ENCODE assay signal across 19 cellular contexts in the genomic region with DNA sequence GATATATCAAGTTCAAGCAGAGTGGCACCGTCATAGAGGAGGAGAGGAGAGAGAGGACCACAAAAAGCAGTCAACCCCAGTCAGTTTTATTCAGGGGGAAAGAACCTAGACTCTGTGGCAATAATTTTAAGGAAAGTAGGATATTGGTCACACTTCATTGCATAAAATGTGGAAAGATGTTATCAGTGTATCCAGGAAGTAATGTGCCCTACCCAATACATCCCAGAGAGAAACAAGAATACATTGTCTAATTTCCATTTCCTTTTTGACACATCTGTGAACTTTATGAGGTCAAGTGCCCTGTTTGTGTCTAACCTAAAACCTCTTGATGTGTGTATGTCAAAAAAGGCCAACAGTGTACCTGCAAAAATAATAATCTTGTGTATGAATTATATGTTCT.
DNase-seq lines count a peak whose midpoint lies in the region; TF ChIP-seq lines count a peak whose summit lies in the region.
"Had no signal": no experiment of that assay in that cellular context is flagged by ENCODE, and none has a peak within 500 bp of the region (broad histone marks: within the 10 kb centered on the region; RNA-seq: fewer than 3 reads in every experiment).

No MANE protein-coding gene starts in this region.

- CTCF ChIA-PET in activated naive CD4-positive, alpha-beta T cell treated with anti-CD3 and anti-CD28 coated beads for 36 hours (lab: Charles Lee), result no interaction called here
- CTCF ChIA-PET in Calu3 (lab: Charles Lee), result no interaction called here
- CTCF ChIA-PET in CD4-positive, alpha-beta memory T cell (lab: Charles Lee; ENCODE audit: partially characterized antibody), result no interaction called here

- peaks cover 6% of the 10 kb centered on the region for H3K9me3 Mint-ChIP-seq in activated naive CD4-positive, alpha-beta T cell treated with anti-CD3 and anti-CD28 coated beads for 36 hours
- H3K9me3 Mint-ChIP-seq in Calu3 (ENCODE audit: low read depth, unreplicated experiment), result peaks cover 5% of the 10 kb centered on the region
- H3K9me3 Mint-ChIP-seq in CD4-positive, alpha-beta memory T cell, result peaks cover 2 to 21% (median 6%) of the 10 kb centered on the region in 8 donors

- no peaks in the 10 kb centered on the region for H3K4me1 ChIP-seq in CD4-positive, alpha-beta memory T cell (ENCODE audit: insufficient read depth, low read length)
- H3K4me1 ChIP-seq: BLaER1 had no signal

- no peaks in the 10 kb centered on the region for H3K4me1 Mint-ChIP-seq in activated naive CD4-positive, alpha-beta T cell treated with anti-CD3 and anti-CD28 coated beads for 36 hours (ENCODE audit: low read depth)
- peaks cover 9% of the 10 kb centered on the region for H3K4me1 Mint-ChIP-seq in Calu3 (ENCODE audit: low read depth, unreplicated experiment)
- H3K4me1 Mint-ChIP-seq in CD4-positive, alpha-beta memory T cell, result no peaks in the 10 kb centered on the region
- H3K4me1 Mint-ChIP-seq: B cell; CD4-positive, CD25-positive, alpha-beta regulatory T cell; CD8-positive, alpha-beta memory T cell had no signal

- no peaks in the 10 kb centered on the region for H3K27me3 Mint-ChIP-seq in activated naive CD4-positive, alpha-beta T cell treated with anti-CD3 and anti-CD28 coated beads for 36 hours (ENCODE audit: low read depth)
- no peaks in the 10 kb centered on the region for H3K27me3 Mint-ChIP-seq in Calu3 (ENCODE audit: unreplicated experiment)
- no peaks in the 10 kb centered on the region for H3K27me3 Mint-ChIP-seq in CD4-positive, alpha-beta memory T cell
- H3K27me3 Mint-ChIP-seq: B cell; CD4-positive, CD25-positive, alpha-beta regulatory T cell; CD8-positive, alpha-beta memory T cell had no signal

- BruUV-seq in Calu3 (replicated peaks; lab: Mats Ljungman, UMichigan), result no TSS peak

- no peaks in the 10 kb centered on the region for H3K9me3 ChIP-seq in CD4-positive, alpha-beta memory T cell (ENCODE audit: control insufficient read depth in 1 of 2, low read length in 2 of 2)

- intact Hi-C loops in activated naive CD4-positive, alpha-beta T cell treated with anti-CD3 and anti-CD28 coated beads for 36 hours (cut with micrococcal nuclease), result no loop called here
- intact Hi-C loops in Calu3 (cut with micrococcal nuclease; ENCODE audit: unreplicated experiment), result no loop called here
- intact Hi-C loops in CD4-positive, alpha-beta memory T cell (cut with micrococcal nuclease), result no loop called here

- no peak for TF ChIP-seq CTCF in fibroblast of pulmonary artery (IDR thresholded peaks at IDR 0.05; ENCODE audit: low read length, missing control alignments)
- no peak for TF ChIP-seq CTCF in Calu3 (IDR thresholded peaks at IDR 0.05; ENCODE audit: unreplicated experiment)

- H3K27ac ChIP-seq in CD4-positive, alpha-beta memory T cell (ENCODE audit: low read depth, low read length), result no peak overlapping the region
- H3K27ac ChIP-seq: 22Rv1, BLaER1, C4-2B had no signal

- POLR2A ChIA-PET in CD4-positive, alpha-beta memory T cell (lab: Charles Lee; ENCODE audit: partially characterized antibody), result no interaction called here

- no peaks in the 10 kb centered on the region for H3K27me3 ChIP-seq in CD4-positive, alpha-beta memory T cell (ENCODE audit: insufficient read depth, low read length)
- H3K27me3 ChIP-seq: BLaER1 had no signal

- DNase-seq in activated naive CD4-positive, alpha-beta T cell treated with anti-CD3 and anti-CD28 coated beads for 36 hours, result no peak
- no peak for DNase-seq in activated naive CD4-positive, alpha-beta T cell (lab: John Stamatoyannopoulos, UW)
- DNase-seq in dermis blood vessel endothelial cell, result peak; percentile 2
- peak; percentile 14 for DNase-seq in fibroblast of pulmonary artery (ENCODE audit: low read depth)
- no peak for DNase-seq in NCI-H526 treated with DMSO at 0.1 percent for 48 hours (lab: John Stamatoyannopoulos, UW)
- DNase-seq in Calu3, result no peak
- no peak for DNase-seq in CD4-positive, alpha-beta memory T cell
- DNase-seq: CD4-positive, CD25-positive, alpha-beta regulatory T cell; CD8-positive, alpha-beta memory T cell; DMS 273 treated with DMSO at 0.1 percent for 48 hours; DMS79; EL; GF-D8; H9 had no signal

- no peaks in the 10 kb centered on the region for H3K36me3 Mint-ChIP-seq in activated naive CD4-positive, alpha-beta T cell treated with anti-CD3 and anti-CD28 coated beads for 36 hours (ENCODE audit: low read depth)
- H3K36me3 Mint-ChIP-seq in Calu3 (ENCODE audit: insufficient read depth, unreplicated experiment), result no peaks in the 10 kb centered on the region
- no peaks in the 10 kb centered on the region for H3K36me3 Mint-ChIP-seq in CD4-positive, alpha-beta memory T cell
- H3K36me3 Mint-ChIP-seq: CD4-positive, CD25-positive, alpha-beta regulatory T cell; CD8-positive, alpha-beta memory T cell had no signal

- H3K4me3 ChIP-seq in fibroblast of pulmonary artery (replicated peaks; ENCODE audit: low read depth, low read length), result no peak overlapping the region
- H3K4me3 ChIP-seq in CD4-positive, alpha-beta memory T cell (ENCODE audit: low read length in 2 of 2), result no peak overlapping the region
- H3K4me3 ChIP-seq: BLaER1, GM23338 had no signal

- no peak overlapping the region for H3K4me3 Mint-ChIP-seq in activated naive CD4-positive, alpha-beta T cell treated with anti-CD3 and anti-CD28 coated beads for 36 hours
- H3K4me3 Mint-ChIP-seq in Calu3 (ENCODE audit: low read depth, unreplicated experiment), result no peak overlapping the region
- H3K4me3 Mint-ChIP-seq in CD4-positive, alpha-beta memory T cell, result no peak overlapping the region
- H3K4me3 Mint-ChIP-seq: B cell; CD4-positive, CD25-positive, alpha-beta regulatory T cell; CD8-positive, alpha-beta memory T cell; GM23338; H9 had no signal

- H3K36me3 ChIP-seq in CD4-positive, alpha-beta memory T cell (ENCODE audit: insufficient read depth, low read length), result no peaks in the 10 kb centered on the region
- H3K36me3 ChIP-seq: BLaER1 had no signal

- peak overlapping the region; percentile 9 for H3K27ac Mint-ChIP-seq in activated naive CD4-positive, alpha-beta T cell treated with anti-CD3 and anti-CD28 coated beads for 36 hours
- no peak overlapping the region for H3K27ac Mint-ChIP-seq in Calu3 (ENCODE audit: unreplicated experiment)
- no peak overlapping the region for H3K27ac Mint-ChIP-seq in CD4-positive, alpha-beta memory T cell
- H3K27ac Mint-ChIP-seq: B cell; CD4-positive, CD25-positive, alpha-beta regulatory T cell; CD8-positive, alpha-beta memory T cell; GM23338; H9 had no signal

Comparison
In these comparisons a context has a peak if more than half of its experiments do, and no peak if none do; other contexts are left out.
1. DNase-seq: peak in dermis blood vessel endothelial cell (single experiment) and fibroblast of pulmonary artery (single experiment); none in activated naive CD4-positive, alpha-beta T cell treated with anti-CD3 and anti-CD28 coated beads for 36 hours (single experiment), activated naive CD4-positive, alpha-beta T cell (0 of 4), NCI-H526 treated with DMSO at 0.1 percent for 48 hours (single experiment), Calu3 (single experiment) and CD4-positive, alpha-beta memory T cell (0 of 5).